ENCODE assay signal across 8 cellular contexts in the genomic region with DNA sequence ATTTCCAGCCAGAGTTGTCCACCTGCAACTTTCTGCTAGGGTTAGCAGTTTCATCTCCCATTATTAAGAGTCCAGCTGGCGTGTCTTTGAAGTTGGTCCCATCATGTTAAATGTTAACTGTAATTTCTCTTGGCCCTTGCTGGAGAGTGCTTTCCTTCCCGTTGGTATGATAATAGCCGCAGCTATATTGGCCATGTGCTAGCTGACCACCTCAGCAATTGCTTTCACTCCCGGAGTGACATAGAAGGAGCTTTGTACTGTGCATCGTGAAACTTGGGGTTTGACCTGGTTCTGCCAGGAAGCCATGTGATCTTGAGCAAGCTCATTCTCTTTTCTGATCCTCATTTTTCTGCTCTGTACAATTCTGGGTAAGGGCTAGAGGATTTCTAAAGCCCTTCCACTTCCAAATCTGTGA.
"Had no signal": no experiment of that assay in that cellular context is flagged by ENCODE, and none has a peak within 500 bp of the region (broad histone marks: within the 10 kb centered on the region; RNA-seq: fewer than 3 reads in every experiment).

No MANE protein-coding gene starts in this region.

- H3K27me3 Mint-ChIP-seq: activated naive CD8-positive, alpha-beta T cell treated with anti-CD3 and anti-CD28 coated beads, Interleukin-2, amount 50 U/mL, for 24 hours had no signal

- H3K36me3 Mint-ChIP-seq: neural progenitor cell had no signal

- H3K4me1 Mint-ChIP-seq: activated naive CD8-positive, alpha-beta T cell treated with anti-CD3 and anti-CD28 coated beads, Interleukin-2, amount 50 U/mL, for 24 hours had no signal

- H3K4me3 Mint-ChIP-seq: activated naive CD8-positive, alpha-beta T cell treated with anti-CD3 and anti-CD28 coated beads, Interleukin-2, amount 50 U/mL, for 24 hours; activated T-helper 1 cell treated with anti-CD3 and anti-CD28 coated beads, Interleukin-12 subunit alpha, Interleukin-12 subunit beta, Interleukin-2, Interleukin-4 antibody, amounts not matched to agents 30 ng/mL and 10 ng/mL and 1 ng/mL, durations not matched to agents 14 hours and 24 hours and 36 hours; neural progenitor cell had no signal

- H3K27me3 ChIP-seq: neural progenitor cell, ovary, spleen had no signal

- H3K9me3 ChIP-seq: ovary, sigmoid colon, spleen, thoracic aorta had no signal

- H3K36me3 ChIP-seq: neural progenitor cell, ovary, sigmoid colon, spleen, thoracic aorta had no signal

- H3K27ac ChIP-seq: neural progenitor cell, ovary, sigmoid colon, thoracic aorta had no signal

- H3K27ac Mint-ChIP-seq: activated naive CD8-positive, alpha-beta T cell treated with anti-CD3 and anti-CD28 coated beads, Interleukin-2, amount 50 U/mL, for 24 hours; activated T-helper 1 cell treated with anti-CD3 and anti-CD28 coated beads, Interleukin-12 subunit alpha, Interleukin-12 subunit beta, Interleukin-2, Interleukin-4 antibody, amounts not matched to agents 30 ng/mL and 10 ng/mL and 1 ng/mL, durations not matched to agents 14 hours and 24 hours and 36 hours; neural progenitor cell had no signal

- H3K4me3 ChIP-seq: neural progenitor cell, ovary, sigmoid colon, spleen, thoracic aorta had no signal

- H3K9me3 Mint-ChIP-seq: activated naive CD8-positive, alpha-beta T cell treated with anti-CD3 and anti-CD28 coated beads, Interleukin-2, amount 50 U/mL, for 24 hours; activated T-helper 1 cell treated with anti-CD3 and anti-CD28 coated beads, Interleukin-12 subunit alpha, Interleukin-12 subunit beta, Interleukin-2, Interleukin-4 antibody, amounts not matched to agents 30 ng/mL and 10 ng/mL and 1 ng/mL, durations not matched to agents 14 hours and 24 hours and 36 hours; neural progenitor cell had no signal

- DNase-seq: activated naive CD8-positive, alpha-beta T cell treated with anti-CD3 and anti-CD28 coated beads, Interleukin-2, amount 50 U/mL, for 24 hours; kidney glomerular epithelial cell; ovary; sigmoid colon had no signal
